1 cellular context compared by ENCODE assay signal in genomic region chr2:137964066-137964858, GRCh38.
TF ChIP-seq lines count a peak whose summit lies in the region.

TSS of gene HNMT (plus strand) at chr2:137964473. CDS start at chr2:137964492, 19 bp downstream.

TF ChIP-seq in K562, 482 proteins besides CTCF, POLR2A, EP300 and RAD21 (continued from another document):
- TF ChIP-seq, protein P1, sequence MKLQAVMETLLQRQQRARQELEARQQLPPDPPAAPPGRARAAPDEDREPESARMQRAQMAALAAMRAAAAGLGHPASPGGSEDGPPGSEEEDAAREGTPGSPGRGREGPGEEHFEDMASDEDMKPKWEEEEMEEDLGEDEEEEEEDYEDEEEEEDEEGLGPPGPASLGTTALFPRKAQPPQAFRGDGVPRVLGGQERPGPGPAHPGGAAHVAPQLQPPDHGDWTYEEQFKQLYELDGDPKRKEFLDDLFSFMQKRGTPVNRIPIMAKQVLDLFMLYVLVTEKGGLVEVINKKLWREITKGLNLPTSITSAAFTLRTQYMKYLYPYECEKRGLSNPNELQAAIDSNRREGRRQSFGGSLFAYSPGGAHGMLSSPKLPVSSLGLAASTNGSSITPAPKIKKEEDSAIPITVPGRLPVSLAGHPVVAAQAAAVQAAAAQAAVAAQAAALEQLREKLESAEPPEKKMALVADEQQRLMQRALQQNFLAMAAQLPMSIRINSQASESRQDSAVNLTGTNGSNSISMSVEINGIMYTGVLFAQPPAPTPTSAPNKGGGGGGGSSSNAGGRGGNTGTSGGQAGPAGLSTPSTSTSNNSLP (IDR thresholded peaks at IDR 0.05; ENCODE audit: borderline replicate concordance, low read depth, low read length) = no peak
- TF ChIP-seq ELK3 (CRISPR knock-in tag; IDR thresholded peaks at IDR 0.05) (no peak), DPF2 (IDR thresholded peaks at IDR 0.05) (peak; percentile 64), ATF3 (IDR thresholded peaks at IDR 0.05) (no peak), ATF3 (CRISPR knock-in tag; conservative IDR thresholded peaks at IDR 0.05) (no peak), SREBF1 (IDR thresholded peaks at IDR 0.05; ENCODE audit: borderline replicate concordance, low read depth, low read length) (no peak), BRD4 (IDR thresholded peaks at IDR 0.05) (no peak; the same call in 1 of the 2 replicates), SMARCA5 (IDR thresholded peaks at IDR 0.05) (no peak), HDAC8 (tag; IDR thresholded peaks at IDR 0.05) (no peak), YBX1 (IDR thresholded peaks at IDR 0.05) (no peak), OTX1 (CRISPR knock-in tag; IDR thresholded peaks at IDR 0.05) (no peak), CREB3L1 (IDR thresholded peaks at IDR 0.05; ENCODE audit: borderline replicate concordance, low read depth) (no peak), CHD1 (IDR thresholded peaks at IDR 0.05; ENCODE audit: low read length) (no peak), ZNF217 (CRISPR knock-in tag; IDR thresholded peaks at IDR 0.05) (no peak), MIER1 (IDR thresholded peaks at IDR 0.05; ENCODE audit: low read depth) (no peak), ZNF445 (CRISPR knock-in tag; IDR thresholded peaks at IDR 0.05; ENCODE audit: low read depth) (no peak), KAT7 (CRISPR knock-in tag; IDR thresholded peaks at IDR 0.05; ENCODE audit: borderline replicate concordance) (no peak; the same call in 1 of the 2 replicates), SMC3 (conservative IDR thresholded peaks at IDR 0.05; ENCODE audit: insufficient read depth, low read depth, low read length) (no peak), CBX1 (IDR thresholded peaks at IDR 0.05; ENCODE audit: low read depth) (no peak; the same call in 1 of the 2 replicates), NR2C2 (CRISPR knock-in tag; IDR thresholded peaks at IDR 0.05) (no peak), NR2C2 (tag; IDR thresholded peaks at IDR 0.05) (peak; percentile 95), RBBP5 (IDR thresholded peaks at IDR 0.05; ENCODE audit: borderline replicate concordance, insufficient read depth, low read length, poor library complexity, severe bottlenecking) (no peak), ZNF431 (CRISPR knock-in tag; IDR thresholded peaks at IDR 0.05) (no peak), XRCC3 (IDR thresholded peaks at IDR 0.05) (no peak), ZEB2 (IDR thresholded peaks at IDR 0.05) (0 out of 2 replicates have a peak, but pooled peaks have one; percentile 13), HOXB6 (CRISPR knock-in tag; IDR thresholded peaks at IDR 0.05; ENCODE audit: borderline replicate concordance) (no peak), HMGN3 (IDR thresholded peaks at IDR 0.05; ENCODE audit: borderline replicate concordance, extremely low read depth, insufficient read length, low read depth, low read length) (no peak), MNT (conservative IDR thresholded peaks at IDR 0.05) (no peak; a peak in 1 of 4 replicates), ARID3B (CRISPR knock-in tag; IDR thresholded peaks at IDR 0.05; ENCODE audit: borderline replicate concordance) (no peak), HNRNPL (IDR thresholded peaks at IDR 0.05; ENCODE audit: low read depth, low read length) (no peak), ELF2 (CRISPR knock-in tag; IDR thresholded peaks at IDR 0.05) (no peak), PHF8 (IDR thresholded peaks at IDR 0.05; ENCODE audit: borderline replicate concordance, low read length) (no peak; the same call in 1 of the 2 replicates), RBM22 (IDR thresholded peaks at IDR 0.05; ENCODE audit: low read depth, low read length, poor library complexity, severe bottlenecking) (no peak), ZNF766 (CRISPR knock-in tag; conservative IDR thresholded peaks at IDR 0.05) (no peak), LEF1 (IDR thresholded peaks at IDR 0.05) (peak; percentile 17), E2F6 (IDR thresholded peaks at IDR 0.05; ENCODE audit: borderline replicate concordance in 1 of 2, extremely low read depth in 1 of 2, insufficient read depth in 1 of 2, insufficient read length in 1 of 2, low read depth in 1 of 2, low read length in 1 of 2, poor library complexity in 1 of 2, severe bottlenecking in 1 of 2) (no peak), GATAD2A (IDR thresholded peaks at IDR 0.05) (no peak; the same call in 1 of the 2 replicates), ZNF785 (CRISPR knock-in tag; IDR thresholded peaks at IDR 0.05) (no peak)
- TF ChIP-seq, protein P2, sequence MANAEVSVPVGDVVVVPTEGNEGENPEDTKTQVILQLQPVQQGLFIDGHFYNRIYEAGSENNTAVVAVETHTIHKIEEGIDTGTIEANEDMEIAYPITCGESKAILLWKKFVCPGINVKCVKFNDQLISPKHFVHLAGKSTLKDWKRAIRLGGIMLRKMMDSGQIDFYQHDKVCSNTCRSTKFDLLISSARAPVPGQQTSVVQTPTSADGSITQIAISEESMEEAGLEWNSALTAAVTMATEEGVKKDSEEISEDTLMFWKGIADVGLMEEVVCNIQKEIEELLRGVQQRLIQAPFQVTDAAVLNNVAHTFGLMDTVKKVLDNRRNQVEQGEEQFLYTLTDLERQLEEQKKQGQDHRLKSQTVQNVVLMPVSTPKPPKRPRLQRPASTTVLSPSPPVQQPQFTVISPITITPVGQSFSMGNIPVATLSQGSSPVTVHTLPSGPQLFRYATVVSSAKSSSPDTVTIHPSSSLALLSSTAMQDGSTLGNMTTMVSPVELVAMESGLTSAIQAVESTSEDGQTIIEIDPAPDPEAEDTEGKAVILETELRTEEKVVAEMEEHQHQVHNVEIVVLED (CRISPR knock-in tag; IDR thresholded peaks at IDR 0.05) = no peak
- TF ChIP-seq, protein P3, sequence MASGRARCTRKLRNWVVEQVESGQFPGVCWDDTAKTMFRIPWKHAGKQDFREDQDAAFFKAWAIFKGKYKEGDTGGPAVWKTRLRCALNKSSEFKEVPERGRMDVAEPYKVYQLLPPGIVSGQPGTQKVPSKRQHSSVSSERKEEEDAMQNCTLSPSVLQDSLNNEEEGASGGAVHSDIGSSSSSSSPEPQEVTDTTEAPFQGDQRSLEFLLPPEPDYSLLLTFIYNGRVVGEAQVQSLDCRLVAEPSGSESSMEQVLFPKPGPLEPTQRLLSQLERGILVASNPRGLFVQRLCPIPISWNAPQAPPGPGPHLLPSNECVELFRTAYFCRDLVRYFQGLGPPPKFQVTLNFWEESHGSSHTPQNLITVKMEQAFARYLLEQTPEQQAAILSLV (tag; IDR thresholded peaks at IDR 0.05) = no peak
- TF ChIP-seq, protein P4, sequence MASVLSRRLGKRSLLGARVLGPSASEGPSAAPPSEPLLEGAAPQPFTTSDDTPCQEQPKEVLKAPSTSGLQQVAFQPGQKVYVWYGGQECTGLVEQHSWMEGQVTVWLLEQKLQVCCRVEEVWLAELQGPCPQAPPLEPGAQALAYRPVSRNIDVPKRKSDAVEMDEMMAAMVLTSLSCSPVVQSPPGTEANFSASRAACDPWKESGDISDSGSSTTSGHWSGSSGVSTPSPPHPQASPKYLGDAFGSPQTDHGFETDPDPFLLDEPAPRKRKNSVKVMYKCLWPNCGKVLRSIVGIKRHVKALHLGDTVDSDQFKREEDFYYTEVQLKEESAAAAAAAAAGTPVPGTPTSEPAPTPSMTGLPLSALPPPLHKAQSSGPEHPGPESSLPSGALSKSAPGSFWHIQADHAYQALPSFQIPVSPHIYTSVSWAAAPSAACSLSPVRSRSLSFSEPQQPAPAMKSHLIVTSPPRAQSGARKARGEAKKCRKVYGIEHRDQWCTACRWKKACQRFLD (CRISPR knock-in tag; IDR thresholded peaks at IDR 0.05) = 0 out of 2 replicates have a peak, but pooled peaks have one; percentile 34
- TF ChIP-seq, protein P5, sequence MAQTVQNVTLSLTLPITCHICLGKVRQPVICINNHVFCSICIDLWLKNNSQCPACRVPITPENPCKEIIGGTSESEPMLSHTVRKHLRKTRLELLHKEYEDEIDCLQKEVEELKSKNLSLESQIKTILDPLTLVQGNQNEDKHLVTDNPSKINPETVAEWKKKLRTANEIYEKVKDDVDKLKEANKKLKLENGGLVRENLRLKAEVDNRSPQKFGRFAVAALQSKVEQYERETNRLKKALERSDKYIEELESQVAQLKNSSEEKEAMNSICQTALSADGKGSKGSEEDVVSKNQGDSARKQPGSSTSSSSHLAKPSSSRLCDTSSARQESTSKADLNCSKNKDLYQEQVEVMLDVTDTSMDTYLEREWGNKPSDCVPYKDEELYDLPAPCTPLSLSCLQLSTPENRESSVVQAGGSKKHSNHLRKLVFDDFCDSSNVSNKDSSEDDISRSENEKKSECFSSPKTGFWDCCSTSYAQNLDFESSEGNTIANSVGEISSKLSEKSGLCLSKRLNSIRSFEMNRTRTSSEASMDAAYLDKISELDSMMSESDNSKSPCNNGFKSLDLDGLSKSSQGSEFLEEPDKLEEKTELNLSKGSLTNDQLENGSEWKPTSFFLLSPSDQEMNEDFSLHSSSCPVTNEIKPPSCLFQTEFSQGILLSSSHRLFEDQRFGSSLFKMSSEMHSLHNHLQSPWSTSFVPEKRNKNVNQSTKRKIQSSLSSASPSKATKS (CRISPR knock-in tag; IDR thresholded peaks at IDR 0.05) = no peak
